In genomic region chr9:131546336-131547084, GRCh38 we compare ENCODE assay signal across 9 cellular contexts. TPM values are rescaled to one million over a fixed set of nuclear protein-coding genes. Genes with fewer than 3 reads are reported as not detected.
DNase-seq lines count a peak whose midpoint lies in the region; ATAC-seq and TF ChIP-seq lines count a peak whose summit lies in the region.
"Had no signal": no experiment of that assay in that cellular context is flagged by ENCODE, and none has a peak within 500 bp of the region (broad histone marks: within the 10 kb centered on the region; RNA-seq: fewer than 3 reads in every experiment).

No MANE protein-coding gene starts in this region.

- TF ChIP-seq CTCF in AG09309 (IDR thresholded peaks at IDR 0.05; ENCODE audit: control insufficient read depth, insufficient read depth, low read depth, low read length, missing control alignments) (no peak), H9 (conservative IDR thresholded peaks at IDR 0.05) (no peak; the same call in 2 of the 3 replicates), left lung (IDR thresholded peaks at IDR 0.05) (no peak)

- no peak overlapping the region for H3K56ac ChIP-seq in H9 (ENCODE audit: insufficient read length, low read depth, low read length)

- H2BK20ac ChIP-seq in H9 (ENCODE audit: low read depth, low read length, poor library complexity, severe bottlenecking) = no peak overlapping the region

- H3K9me3 ChIP-seq in H9 (ENCODE audit: control insufficient read depth, low read depth, low read length) = peaks cover 5% of the 10 kb centered on the region
- H3K9me3 ChIP-seq in left lung = peaks cover 0 to 19% of the 10 kb centered on the region in 2 donors

- peak overlapping the region; percentile 36 to 60; a peak in 4 of 5 replicates for H3K4me3 Mint-ChIP-seq in H9
- H3K4me3 Mint-ChIP-seq in activated T-helper 2 cell treated with anti-CD3 and anti-CD28 coated beads, Interferon-gamma antibody, Interleukin-2, Interleukin-4, amounts not matched to agents 10 μg/mL and 5 μg/mL and 100 μg/mL, durations not matched to agents 14 hours and 24 hours and 36 hours (ENCODE audit: low read depth) = peak overlapping the region; percentile 49

- no peak overlapping the region for H2AK5ac ChIP-seq in H9 (ENCODE audit: insufficient read length, low read length)

- H3K4ac ChIP-seq in H9 (ENCODE audit: low read depth, low read length) = no peak overlapping the region

- H3K27me3 ChIP-seq in H9 (ENCODE audit: insufficient read depth, low read length) = no peaks in the 10 kb centered on the region; the same call in 1 of the 2 replicates
- H3K27me3 ChIP-seq in left lung = peaks cover 17 to 61% of the 10 kb centered on the region in 2 donors

- H3K9me3 Mint-ChIP-seq in H9 = peaks cover 57 to 61% of the 10 kb centered on the region in 2 experiments
- H3K9me3 Mint-ChIP-seq in activated T-helper 2 cell treated with anti-CD3 and anti-CD28 coated beads, Interferon-gamma antibody, Interleukin-2, Interleukin-4, amounts not matched to agents 10 μg/mL and 5 μg/mL and 100 μg/mL, durations not matched to agents 14 hours and 24 hours and 36 hours = peaks cover 19% of the 10 kb centered on the region

- H3K4me1 Mint-ChIP-seq in H9 = no peaks in the 10 kb centered on the region
- H3K4me1 Mint-ChIP-seq in activated T-helper 2 cell treated with anti-CD3 and anti-CD28 coated beads, Interferon-gamma antibody, Interleukin-2, Interleukin-4, amounts not matched to agents 10 μg/mL and 5 μg/mL and 100 μg/mL, durations not matched to agents 14 hours and 24 hours and 36 hours (ENCODE audit: low read depth) = peaks cover 5% of the 10 kb centered on the region

- H3K14ac ChIP-seq in H9 (ENCODE audit: insufficient read depth, low read length) = no peak overlapping the region

- H3K27ac ChIP-seq in H9 (ENCODE audit: insufficient read length, low read depth, low read length) (no peak overlapping the region), left lung (no peak overlapping the region)
- H3K27ac ChIP-seq: epithelial cell of prostate had no signal

- H4K8ac ChIP-seq in H9 (replicated peaks; ENCODE audit: insufficient read length, low read depth, low read length) = no peak overlapping the region

- H3K79me1 ChIP-seq in H9 (ENCODE audit: insufficient read depth, low read depth, low read length, poor library complexity, severe bottlenecking) = no peaks in the 10 kb centered on the region

- H2AFZ ChIP-seq in H9 (ENCODE audit: low read length) = no peak overlapping the region

- H2BK5ac ChIP-seq in H9 (ENCODE audit: insufficient read length, low read length) = no peak overlapping the region

- no peak overlapping the region for H2BK12ac ChIP-seq in H9 (ENCODE audit: insufficient read length, low read depth, low read length)

- no peak overlapping the region for H3K23ac ChIP-seq in H9 (ENCODE audit: insufficient read length, low read depth, low read length)

- peaks cover 7% of the 10 kb centered on the region for H3K23me2 ChIP-seq in H9 (ENCODE audit: insufficient read length, low read depth, low read length, poor library complexity, severe bottlenecking)

- H4K5ac ChIP-seq in H9 (ENCODE audit: insufficient read length, low read depth, low read length) = no peak overlapping the region

- H2BK120ac ChIP-seq in H9 (ENCODE audit: low read depth, low read length, poor library complexity, severe bottlenecking) = no peak overlapping the region

- DNase-seq in AG09309 (ENCODE audit: low read depth) (no peak), H9 (no peak), left lung (no peak), middle frontal gyrus (ENCODE audit: extremely low spot score, low spot score) (no peak), cortex of kidney (lab: John Stamatoyannopoulos, UW) (no peak)
- DNase-seq in activated T-helper 2 cell treated with anti-CD3 and anti-CD28 coated beads, Interferon-gamma antibody, Interleukin-2, Interleukin-4, amounts not matched to agents 10 μg/mL and 5 μg/mL and 100 μg/mL, durations not matched to agents 14 hours and 24 hours and 36 hours (ENCODE audit: low spot score) = no peak

- H2BK15ac ChIP-seq in H9 (ENCODE audit: low read depth, low read length) = no peak overlapping the region

- H3K4me3 ChIP-seq in AG09309 (ENCODE audit: control insufficient read depth, low read depth, low read length) (peak overlapping the region; percentile 1; the same call in 1 of the 2 replicates), left lung (peak overlapping the region; percentile 15 to 29)

- H3K4me1 ChIP-seq in H9 (ENCODE audit: insufficient read depth, low read length) (no peaks in the 10 kb centered on the region), left lung (peaks cover 6 to 7% of the 10 kb centered on the region in 2 donors)

- ATAC-seq in left lung (peak; percentile 34), GM21367 (IDR thresholded peaks at IDR 0.05; ENCODE audit: unreplicated experiment) (no peak), GM18517 (IDR thresholded peaks at IDR 0.05; ENCODE audit: unreplicated experiment) (no peak)

- no peak overlapping the region for H3K18ac ChIP-seq in H9 (ENCODE audit: insufficient read length, low read depth, low read length)

- no peaks in the 10 kb centered on the region for H4K20me1 ChIP-seq in H9 (ENCODE audit: control insufficient read depth, insufficient read depth, insufficient read length)

- peaks cover 9 to 39% (median 24%) of the 10 kb centered on the region in 3 experiments for H3K36me3 Mint-ChIP-seq in H9 (ENCODE audit: insufficient read depth in 1 of 3, low read depth in 3 of 3)
- peaks cover 7% of the 10 kb centered on the region for H3K36me3 Mint-ChIP-seq in activated T-helper 2 cell treated with anti-CD3 and anti-CD28 coated beads, Interferon-gamma antibody, Interleukin-2, Interleukin-4, amounts not matched to agents 10 μg/mL and 5 μg/mL and 100 μg/mL, durations not matched to agents 14 hours and 24 hours and 36 hours (ENCODE audit: low read depth)

- no peaks in the 10 kb centered on the region for H3K36me3 ChIP-seq in left lung

- intact Hi-C loops in activated T-helper 2 cell treated with anti-CD3 and anti-CD28 coated beads, Interferon-gamma antibody, Interleukin-2, Interleukin-4, amounts not matched to agents 10 μg/mL and 5 μg/mL and 100 μg/mL, durations not matched to agents 14 hours and 24 hours and 36 hours (cut with micrococcal nuclease) = no loop called here
- intact Hi-C loops in left lung (cut with DNase I) = no loop called here

- no peak overlapping the region for H3T11ph ChIP-seq in H9 (ENCODE audit: low read length)

- no peak overlapping the region for H3K9ac ChIP-seq in H9 (ENCODE audit: extremely low read depth, insufficient read length, low read length)

- no peaks in the 10 kb centered on the region for H3K79me2 ChIP-seq in H9 (ENCODE audit: insufficient read depth, low read length)

- H3K27ac Mint-ChIP-seq in H9 = no peak overlapping the region
- H3K27ac Mint-ChIP-seq in activated T-helper 2 cell treated with anti-CD3 and anti-CD28 coated beads, Interferon-gamma antibody, Interleukin-2, Interleukin-4, amounts not matched to agents 10 μg/mL and 5 μg/mL and 100 μg/mL, durations not matched to agents 14 hours and 24 hours and 36 hours = no peak overlapping the region

- H3K27me3 Mint-ChIP-seq in H9 (ENCODE audit: low read depth) = peaks cover 56% of the 10 kb centered on the region
- H3K27me3 Mint-ChIP-seq in activated T-helper 2 cell treated with anti-CD3 and anti-CD28 coated beads, Interferon-gamma antibody, Interleukin-2, Interleukin-4, amounts not matched to agents 10 μg/mL and 5 μg/mL and 100 μg/mL, durations not matched to agents 14 hours and 24 hours and 36 hours (ENCODE audit: low read depth) = peaks cover 62% of the 10 kb centered on the region

- peak overlapping the region; percentile 44 for H3K4me2 ChIP-seq in H9 (ENCODE audit: insufficient read depth, insufficient read length, low read length)

- no peak overlapping the region for H4K91ac ChIP-seq in H9 (ENCODE audit: insufficient read length, low read depth, low read length)

- no CpG with 5 or more reads among the region's 49 CpGs for WGBS in H9 (ENCODE audit: extremely low coverage, insufficient read length, low lambda C conversion rate)

RNA-seq across cellular contexts. Expression of gene PRRT1B, which starts 1.2 kb away (rescaled TPM):
- 0.72 and 1.0 TPM in 2 replicates for total RNA-seq in H9 (2021)
- total RNA-seq in activated T-helper 2 cell treated with anti-CD3 and anti-CD28 coated beads, Interferon-gamma antibody, Interleukin-2, Interleukin-4, amounts not matched to agents 10 μg/mL and 5 μg/mL and 100 μg/mL, durations not matched to agents 14 hours and 24 hours and 36 hours = not detected in 2 replicates
- 1 to 10 TPM; 2.1 to 3.6 TPM for total RNA-seq in left lung

RNA-seq across cellular contexts. Expression of gene UCK1, which starts 15.4 kb away (rescaled TPM):
- total RNA-seq in H9 (2021) (51.2 and 54.2 TPM in 2 replicates), left lung (10 to 100 TPM; 24.2 to 25.9 TPM)
- total RNA-seq in activated T-helper 2 cell treated with anti-CD3 and anti-CD28 coated beads, Interferon-gamma antibody, Interleukin-2, Interleukin-4, amounts not matched to agents 10 μg/mL and 5 μg/mL and 100 μg/mL, durations not matched to agents 14 hours and 24 hours and 36 hours = 22.4 and 24.9 TPM in 2 replicates

RNA-seq across cellular contexts. Expression of gene POMT1, which starts 43.8 kb away (rescaled TPM):
- total RNA-seq in H9 (2021) (34.0 and 34.1 TPM in 2 replicates), left lung (10 to 100 TPM; 20.3 to 32.6 TPM)
- 44.5 and 46.9 TPM in 2 replicates for total RNA-seq in activated T-helper 2 cell treated with anti-CD3 and anti-CD28 coated beads, Interferon-gamma antibody, Interleukin-2, Interleukin-4, amounts not matched to agents 10 μg/mL and 5 μg/mL and 100 μg/mL, durations not matched to agents 14 hours and 24 hours and 36 hours
